ENCODE assay signal across 14 cellular contexts in genomic region chr6:32252326-32253009, GRCh38. TPM values are rescaled to one million over a fixed set of nuclear protein-coding genes. Genes with fewer than 3 reads are reported as not detected.
DNase-seq lines count a peak whose midpoint lies in the region; ATAC-seq and TF ChIP-seq lines count a peak whose summit lies in the region.
"Had no signal": no experiment of that assay in that cellular context is flagged by ENCODE, and none has a peak within 500 bp of the region (broad histone marks: within the 10 kb centered on the region; RNA-seq: fewer than 3 reads in every experiment).

No MANE protein-coding gene starts in this region.

- H3K27ac Mint-ChIP-seq in activated naive CD4-positive, alpha-beta T cell treated with anti-CD3 and anti-CD28 coated beads, Interleukin-2, amount 50 U/mL, for 24 hours = peak overlapping the region; percentile 38
- H3K27ac Mint-ChIP-seq in activated naive CD8-positive, alpha-beta T cell treated with anti-CD3 and anti-CD28 coated beads for 36 hours = peak overlapping the region; percentile 47
- H3K27ac Mint-ChIP-seq: type B pancreatic cell had no signal

- TF ChIP-seq CTCF in KMS-11 (conservative IDR thresholded peaks at IDR 0.05; ENCODE audit: low read depth, low read length) = no peak
- TF ChIP-seq CTCF in A673 (conservative IDR thresholded peaks at IDR 0.05; ENCODE audit: low read depth, low read length) = no peak

- intact Hi-C loops in A673 (cut with micrococcal nuclease; ENCODE audit: unreplicated experiment) = no loop called here

- ATAC-seq in HG03045 (IDR thresholded peaks at IDR 0.05; ENCODE audit: unreplicated experiment) = no peak
- ATAC-seq: lower lobe of right lung had no signal

- no peaks in the 10 kb centered on the region for H3K36me3 ChIP-seq in KMS-11 (ENCODE audit: insufficient read depth)
- no peaks in the 10 kb centered on the region for H3K36me3 ChIP-seq in A673 (ENCODE audit: insufficient read depth, low read length, poor library complexity, severe bottlenecking)
- H3K36me3 ChIP-seq: lower lobe of right lung, SJSA1 had no signal

- no peak overlapping the region for H3K4me3 Mint-ChIP-seq in activated naive CD4-positive, alpha-beta T cell treated with anti-CD3 and anti-CD28 coated beads, Interleukin-2, amount 50 U/mL, for 24 hours
- peak overlapping the region; percentile 35 for H3K4me3 Mint-ChIP-seq in activated naive CD8-positive, alpha-beta T cell treated with anti-CD3 and anti-CD28 coated beads for 36 hours
- H3K4me3 Mint-ChIP-seq: central memory CD8-positive, alpha-beta T cell; type B pancreatic cell had no signal

- no peaks in the 10 kb centered on the region for H3K79me2 ChIP-seq in KMS-11 (ENCODE audit: insufficient read depth, low read depth)

- H3K4me1 ChIP-seq in KMS-11 (ENCODE audit: low read depth, poor library complexity, severe bottlenecking) = peaks cover 30% of the 10 kb centered on the region
- peaks cover 7% of the 10 kb centered on the region for H3K4me1 ChIP-seq in A673 (ENCODE audit: insufficient read depth, low read length, poor library complexity, severe bottlenecking)

- H3K27me3 Mint-ChIP-seq in activated naive CD4-positive, alpha-beta T cell treated with anti-CD3 and anti-CD28 coated beads, Interleukin-2, amount 50 U/mL, for 24 hours = no peaks in the 10 kb centered on the region
- no peaks in the 10 kb centered on the region for H3K27me3 Mint-ChIP-seq in activated naive CD8-positive, alpha-beta T cell treated with anti-CD3 and anti-CD28 coated beads for 36 hours
- H3K27me3 Mint-ChIP-seq: central memory CD8-positive, alpha-beta T cell had no signal

- no peak overlapping the region for H3K9ac ChIP-seq in KMS-11

- no peak for DNase-seq in activated naive CD4-positive, alpha-beta T cell (lab: John Stamatoyannopoulos, UW)
- no peak for DNase-seq in activated naive CD8-positive, alpha-beta T cell treated with anti-CD3 and anti-CD28 coated beads for 36 hours
- DNase-seq in renal cortical epithelial cell (ENCODE audit: low read depth) = peak; percentile 13
- no peak for DNase-seq in central memory CD4-positive, alpha-beta T cell
- DNase-seq in A673 (ENCODE audit: low spot score) = no peak
- DNase-seq: lower lobe of right lung; NCI-H1105; stimulated activated CD4-positive, alpha-beta T cell treated with anti-CD3 and anti-CD28 coated beads, Interleukin-4, amount 100 ng/mL, for 4 hours had no signal

- no peak overlapping the region for H3K27ac ChIP-seq in KMS-11
- H3K27ac ChIP-seq in A673 (ENCODE audit: low read depth, low read length, poor library complexity, severe bottlenecking) = no peak overlapping the region
- H3K27ac ChIP-seq: lower lobe of right lung, SJSA1 had no signal

- peaks cover 26% of the 10 kb centered on the region for H3K4me1 Mint-ChIP-seq in activated naive CD4-positive, alpha-beta T cell treated with anti-CD3 and anti-CD28 coated beads, Interleukin-2, amount 50 U/mL, for 24 hours
- peaks cover 28% of the 10 kb centered on the region for H3K4me1 Mint-ChIP-seq in activated naive CD8-positive, alpha-beta T cell treated with anti-CD3 and anti-CD28 coated beads for 36 hours

- CTCF ChIA-PET in A673 (lab: Charles Lee) = interaction anchor here (0.6 kb wide), 1 partner anchor 372 kb away, joined by 3 read pairs; no protein-coding TSS in a partner anchor

- no peaks in the 10 kb centered on the region for H4K20me1 ChIP-seq in KMS-11 (ENCODE audit: insufficient read depth)

- peaks cover 10% of the 10 kb centered on the region for H3K9me3 ChIP-seq in A673 (ENCODE audit: low read depth, low read length, poor library complexity, severe bottlenecking)
- H3K9me3 ChIP-seq: lower lobe of right lung had no signal

- no TSS peak for BruUV-seq in A673 (replicated peaks; lab: Mats Ljungman, UMichigan)

- H3K4me2 ChIP-seq in KMS-11 = peak overlapping the region; percentile 53

- no peak overlapping the region for H2AFZ ChIP-seq in KMS-11 (ENCODE audit: low read depth)

- no peaks in the 10 kb centered on the region for H3K36me3 Mint-ChIP-seq in activated naive CD4-positive, alpha-beta T cell treated with anti-CD3 and anti-CD28 coated beads, Interleukin-2, amount 50 U/mL, for 24 hours
- no peaks in the 10 kb centered on the region for H3K36me3 Mint-ChIP-seq in activated naive CD8-positive, alpha-beta T cell treated with anti-CD3 and anti-CD28 coated beads for 36 hours
- H3K36me3 Mint-ChIP-seq: type B pancreatic cell had no signal

- no peaks in the 10 kb centered on the region for H3K9me3 Mint-ChIP-seq in activated naive CD4-positive, alpha-beta T cell treated with anti-CD3 and anti-CD28 coated beads, Interleukin-2, amount 50 U/mL, for 24 hours
- H3K9me3 Mint-ChIP-seq in activated naive CD8-positive, alpha-beta T cell treated with anti-CD3 and anti-CD28 coated beads for 36 hours = peaks cover 3% of the 10 kb centered on the region
- H3K9me3 Mint-ChIP-seq: central memory CD8-positive, alpha-beta T cell; type B pancreatic cell had no signal

- no peaks in the 10 kb centered on the region for H3K27me3 ChIP-seq in KMS-11 (ENCODE audit: insufficient read depth, low read depth)
- H3K27me3 ChIP-seq in A673 (replicated peaks; ENCODE audit: insufficient read depth, low read depth, low read length, poor library complexity) = no peaks in the 10 kb centered on the region
- H3K27me3 ChIP-seq: SJSA1 had no signal

- no peak overlapping the region for H3K4me3 ChIP-seq in KMS-11 (IDR thresholded peaks at IDR 0.05; ENCODE audit: insufficient read depth, low read depth, low read length)
- no peak overlapping the region for H3K4me3 ChIP-seq in A673 (ENCODE audit: low read depth, low read length, poor library complexity, severe bottlenecking)
- H3K4me3 ChIP-seq: lower lobe of right lung, SJSA1 had no signal

- POLR2A ChIA-PET in A673 (lab: Charles Lee; ENCODE audit: low non-redundant PET) = no interaction called here

RNA-seq across cellular contexts. Expression of gene NOTCH4, which starts 28.6 kb away (rescaled TPM):
- 1 to 10 TPM in 1 of 2 experiments, under 1 TPM in 1; 0.88 to 1.3 TPM for total RNA-seq in activated naive CD8-positive, alpha-beta T cell treated with anti-CD3 and anti-CD28 coated beads for 36 hours
- total RNA-seq in renal cortical epithelial cell (0.52 and 0.85 TPM in 2 replicates), A673 (2021) (2.4 and 2.8 TPM in 2 replicates)
